ENCODE assay signal across 1 cellular context in genomic region chr2:219596954-219597551, GRCh38.
TF ChIP-seq lines count a peak whose summit lies in the region.

No MANE protein-coding gene starts in this region.

TF ChIP-seq in IMR-90, 13 proteins besides CTCF, POLR2A, EP300 and RAD21:
- TF ChIP-seq CHD1 (IDR thresholded peaks at IDR 0.05; ENCODE audit: low read depth, low read length) (no peak), RFX5 (IDR thresholded peaks at IDR 0.05; ENCODE audit: low read depth, low read length) (no peak), FOS (IDR thresholded peaks at IDR 0.05; ENCODE audit: low read depth, low read length) (no peak), BHLHE40 (IDR thresholded peaks at IDR 0.05; ENCODE audit: low read depth, low read length) (no peak), MAFK (IDR thresholded peaks at IDR 0.05; ENCODE audit: low read depth, low read length) (no peak), RCOR1 (IDR thresholded peaks at IDR 0.05; ENCODE audit: insufficient replicate concordance, low read length) (no peak), MAZ (IDR thresholded peaks at IDR 0.05; ENCODE audit: borderline replicate concordance, low read depth, low read length) (no peak), CEBPB (IDR thresholded peaks at IDR 0.05; ENCODE audit: low read depth, low read length) (no peak), NFE2L2 (IDR thresholded peaks at IDR 0.05; ENCODE audit: low read depth, low read length) (no peak), MXI1 (IDR thresholded peaks at IDR 0.05; ENCODE audit: borderline replicate concordance, low read depth, low read length) (no peak), SMC3 (IDR thresholded peaks at IDR 0.05; ENCODE audit: low read depth, low read length) (no peak)
- TF ChIP-seq, protein P1, sequence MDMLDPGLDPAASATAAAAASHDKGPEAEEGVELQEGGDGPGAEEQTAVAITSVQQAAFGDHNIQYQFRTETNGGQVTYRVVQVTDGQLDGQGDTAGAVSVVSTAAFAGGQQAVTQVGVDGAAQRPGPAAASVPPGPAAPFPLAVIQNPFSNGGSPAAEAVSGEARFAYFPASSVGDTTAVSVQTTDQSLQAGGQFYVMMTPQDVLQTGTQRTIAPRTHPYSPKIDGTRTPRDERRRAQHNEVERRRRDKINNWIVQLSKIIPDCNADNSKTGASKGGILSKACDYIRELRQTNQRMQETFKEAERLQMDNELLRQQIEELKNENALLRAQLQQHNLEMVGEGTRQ (IDR thresholded peaks at IDR 0.05; ENCODE audit: low read depth, low read length), result no peak
- TF ChIP-seq, protein P2, sequence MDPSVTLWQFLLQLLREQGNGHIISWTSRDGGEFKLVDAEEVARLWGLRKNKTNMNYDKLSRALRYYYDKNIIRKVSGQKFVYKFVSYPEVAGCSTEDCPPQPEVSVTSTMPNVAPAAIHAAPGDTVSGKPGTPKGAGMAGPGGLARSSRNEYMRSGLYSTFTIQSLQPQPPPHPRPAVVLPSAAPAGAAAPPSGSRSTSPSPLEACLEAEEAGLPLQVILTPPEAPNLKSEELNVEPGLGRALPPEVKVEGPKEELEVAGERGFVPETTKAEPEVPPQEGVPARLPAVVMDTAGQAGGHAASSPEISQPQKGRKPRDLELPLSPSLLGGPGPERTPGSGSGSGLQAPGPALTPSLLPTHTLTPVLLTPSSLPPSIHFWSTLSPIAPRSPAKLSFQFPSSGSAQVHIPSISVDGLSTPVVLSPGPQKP (IDR thresholded peaks at IDR 0.05; ENCODE audit: borderline replicate concordance, low read depth, low read length), result no peak
TF ChIP-seq in IMR-90: peak in this region for 0.
